Comparison of ENCODE assay signal across 11 cellular contexts in the genomic region with DNA sequence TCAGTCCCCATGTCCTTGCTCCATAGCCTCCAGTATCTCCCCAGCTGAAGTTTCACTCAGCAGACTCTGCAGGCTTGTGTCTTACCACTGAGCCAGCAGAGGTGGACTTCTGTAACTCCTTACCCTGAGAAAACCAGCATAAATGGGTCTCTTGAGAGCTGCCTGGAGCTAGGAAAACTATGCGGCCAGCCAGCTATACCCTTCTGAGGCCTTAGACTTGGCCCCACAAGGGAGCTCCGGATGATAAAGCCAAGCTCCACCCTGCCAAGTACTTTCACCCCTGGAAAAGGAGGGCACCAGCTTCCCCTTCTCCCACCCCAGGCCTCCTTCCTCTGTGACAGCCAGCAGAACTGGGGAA. TPM values are rescaled to one million over a fixed set of nuclear protein-coding genes. Genes with fewer than 3 reads are reported as not detected.
DNase-seq lines count a peak whose midpoint lies in the region; ATAC-seq and TF ChIP-seq lines count a peak whose summit lies in the region.
"Had no signal": no experiment of that assay in that cellular context is flagged by ENCODE, and none has a peak within 500 bp of the region (broad histone marks: within the 10 kb centered on the region; RNA-seq: fewer than 3 reads in every experiment).

No MANE protein-coding gene starts in this region.

- H3K9ac ChIP-seq in subcutaneous abdominal adipose tissue (ENCODE audit: low read length in 5 of 5), result peak overlapping the region in 1 of 5 donors; percentile 10

- H3K4me3 Mint-ChIP-seq in activated CD8-positive, alpha-beta T cell treated with anti-CD3 and anti-CD28 coated beads, Interleukin-2, amount 10 ng/mL, durations not matched to agents 7 days and 5 days, result no peak overlapping the region
- H3K4me3 Mint-ChIP-seq: WTC11 had no signal

- intact Hi-C loops in lower lobe of right lung (cut with DNase I), result no loop called here

- peak; percentile 68 for DNase-seq in activated effector memory CD4-positive, alpha-beta T cell treated with anti-CD3 and anti-CD28 coated beads, Interleukin-2, amount 50 U/mL, for 16 hours
- DNase-seq in activated effector memory CD4-positive, alpha-beta T cell treated with Interleukin-2 at 50 U/mL for 16 hours, result no peak
- no peak for DNase-seq in activated CD8-positive, alpha-beta T cell treated with anti-CD3 and anti-CD28 coated beads, Interleukin-2, amount 10 ng/mL, durations not matched to agents 7 days and 5 days
- DNase-seq in lower lobe of right lung (peak; percentile 41), activated gamma-delta T cell treated with Interleukin-2 at 50 U/mL for 16 hours (no peak), amniotic stem cell (lab: John Stamatoyannopoulos, UW) (no peak), DMS53 (lab: John Stamatoyannopoulos, UW) (no peak)
- DNase-seq: NCI-H187 had no signal

- H3K9me3 ChIP-seq in lower lobe of right lung, result no peaks in the 10 kb centered on the region
- no peaks in the 10 kb centered on the region for H3K9me3 ChIP-seq in subcutaneous abdominal adipose tissue (ENCODE audit: control insufficient read depth in 5 of 5, low read length in 5 of 5)
- H3K9me3 ChIP-seq: HAP-1 had no signal

- no peaks in the 10 kb centered on the region for H3K27me3 Mint-ChIP-seq in activated CD8-positive, alpha-beta T cell treated with anti-CD3 and anti-CD28 coated beads, Interleukin-2, amount 10 ng/mL, durations not matched to agents 7 days and 5 days (ENCODE audit: low read depth)

- POLR2A ChIA-PET in activated CD8-positive, alpha-beta T cell treated with anti-CD3 and anti-CD28 coated beads, Interleukin-2, amount 10 ng/mL, durations not matched to agents 7 days and 5 days (lab: Charles Lee), result interaction anchor here (0.8 to 22.6 kb wide), 14 partner anchors 6 to 388 kb away, joined by 3 to 720 read pairs (median 35); a partner anchor contains a TSS

- CTCF ChIA-PET in activated CD8-positive, alpha-beta T cell treated with anti-CD3 and anti-CD28 coated beads, Interleukin-2, amount 10 ng/mL, durations not matched to agents 7 days and 5 days (lab: Charles Lee), result interaction anchor here (1.1 to 4.2 kb wide), 14 partner anchors 9 to 92 kb away, joined by 3 to 45 read pairs (median 14); a partner anchor contains a TSS

- H3K4me1 Mint-ChIP-seq in activated CD8-positive, alpha-beta T cell treated with anti-CD3 and anti-CD28 coated beads, Interleukin-2, amount 10 ng/mL, durations not matched to agents 7 days and 5 days (ENCODE audit: low read depth), result peaks cover 82% of the 10 kb centered on the region

- H3K4me1 ChIP-seq in lower lobe of right lung, result peaks cover 64% of the 10 kb centered on the region
- H3K4me1 ChIP-seq in subcutaneous abdominal adipose tissue (ENCODE audit: control insufficient read depth in 5 of 5, insufficient read depth in 5 of 5, low read length in 5 of 5), result peaks cover 5 to 57% (median 53%) of the 10 kb centered on the region in 5 donors
- H3K4me1 ChIP-seq: HAP-1 had no signal

- peak overlapping the region; percentile 80 for H3K27ac Mint-ChIP-seq in activated CD8-positive, alpha-beta T cell treated with anti-CD3 and anti-CD28 coated beads, Interleukin-2, amount 10 ng/mL, durations not matched to agents 7 days and 5 days
- H3K27ac Mint-ChIP-seq: WTC11 had no signal

- H3K9me3 Mint-ChIP-seq in activated CD8-positive, alpha-beta T cell treated with anti-CD3 and anti-CD28 coated beads, Interleukin-2, amount 10 ng/mL, durations not matched to agents 7 days and 5 days (ENCODE audit: insufficient read depth), result no peaks in the 10 kb centered on the region
- H3K9me3 Mint-ChIP-seq: WTC11 had no signal

- H3K4me3 ChIP-seq in lower lobe of right lung (no peak overlapping the region), subcutaneous abdominal adipose tissue (ENCODE audit: low read depth in 1 of 5, low read length in 5 of 5) (no peak overlapping the region)
- H3K4me3 ChIP-seq: HAP-1 had no signal

- H3K27me3 ChIP-seq in lower lobe of right lung (ENCODE audit: low read depth) (no peaks in the 10 kb centered on the region), subcutaneous abdominal adipose tissue (ENCODE audit: control insufficient read depth in 5 of 5, insufficient read depth in 4 of 5, low read length in 5 of 5) (no peaks in the 10 kb centered on the region)

- peak; percentile 1 for ATAC-seq in activated CD8-positive, alpha-beta T cell treated with anti-CD3 and anti-CD28 coated beads, Interleukin-2, amount 10 ng/mL, durations not matched to agents 7 days and 5 days
- ATAC-seq in lower lobe of right lung, result peak in 1 of 2 donors; percentile 8
- ATAC-seq: WTC11 had no signal

- TF ChIP-seq CTCF in lower lobe of right lung (IDR thresholded peaks at IDR 0.05), result no peak

- peak overlapping the region; percentile 41 for H3K27ac ChIP-seq in lower lobe of right lung
- peak overlapping the region; percentile 42 for H3K27ac ChIP-seq in subcutaneous abdominal adipose tissue (ENCODE audit: low read depth, low read length)

- H3K36me3 ChIP-seq in lower lobe of right lung (peaks cover 28% of the 10 kb centered on the region), subcutaneous abdominal adipose tissue (ENCODE audit: control insufficient read depth in 5 of 5, insufficient read depth in 5 of 5, low read length in 5 of 5) (peaks cover 0 to 22% (median 15%) of the 10 kb centered on the region in 5 donors)
- H3K36me3 ChIP-seq: HAP-1 had no signal

- peaks cover 46% of the 10 kb centered on the region for H3K36me3 Mint-ChIP-seq in activated CD8-positive, alpha-beta T cell treated with anti-CD3 and anti-CD28 coated beads, Interleukin-2, amount 10 ng/mL, durations not matched to agents 7 days and 5 days (ENCODE audit: low read depth)

RNA-seq across cellular contexts. Expression of a gene that starts 12.1 kb away (rescaled TPM):
- total RNA-seq in activated CD8-positive, alpha-beta T cell treated with anti-CD3 and anti-CD28 coated beads, Interleukin-2, amount 10 ng/mL, durations not matched to agents 7 days and 5 days, result 100 to 1,000 TPM; 221 to 228 TPM
- total RNA-seq in lower lobe of right lung, result 81.2 TPM

Comparison
In these comparisons a context has a peak if more than half of its experiments do, and no peak if none do; other contexts are left out.
1. DNase-seq: peak in activated effector memory CD4-positive, alpha-beta T cell treated with anti-CD3 and anti-CD28 coated beads, Interleukin-2, amount 50 U/mL, for 16 hours (single experiment) and lower lobe of right lung (single experiment); none in activated effector memory CD4-positive, alpha-beta T cell treated with Interleukin-2 at 50 U/mL for 16 hours (single experiment), activated CD8-positive, alpha-beta T cell treated with anti-CD3 and anti-CD28 coated beads, Interleukin-2, amount 10 ng/mL, durations not matched to agents 7 days and 5 days (single experiment), activated gamma-delta T cell treated with Interleukin-2 at 50 U/mL for 16 hours (single experiment), amniotic stem cell (single experiment) and DMS53 (single experiment).